12 cellular contexts compared by ENCODE assay signal in genomic region chr2:26354469-26354868, GRCh38. TPM values are rescaled to one million over a fixed set of nuclear protein-coding genes. Genes with fewer than 3 reads are reported as not detected.
"Had no signal": no experiment of that assay in that cellular context is flagged by ENCODE, and none has a peak within 500 bp of the region (broad histone marks: within the 10 kb centered on the region; RNA-seq: fewer than 3 reads in every experiment).

No MANE protein-coding gene starts in this region.

RNA-seq across cellular contexts. Expression of gene ADGRF3, which starts 7.9 kb away (rescaled TPM):
- total RNA-seq: body of pancreas, SK-MEL-5 had no signal

RNA-seq across cellular contexts. Expression of gene DRC1, which starts 47.3 kb away (rescaled TPM):
- total RNA-seq: activated B cell treated with CpG ODN at 0.5 μM for 24 hours; activated CD4-positive, alpha-beta memory T cell treated with anti-CD3 and anti-CD28 coated beads for 36 hours; activated naive CD4-positive, alpha-beta T cell treated with anti-CD3 and anti-CD28 coated beads for 36 hours; activated naive CD4-positive, alpha-beta T cell treated with anti-CD3 and anti-CD28 coated beads, Interleukin-2, amount 50 U/mL, for 72 hours; activated T-cell treated with anti-CD3 and anti-CD28 coated beads, Interleukin-2, amount 50 U/mL, for 4 hours; activated T-helper 1 cell treated with anti-CD3 and anti-CD28 coated beads, Interleukin-12 subunit alpha, Interleukin-12 subunit beta, Interleukin-2, Interleukin-4 antibody, amounts not matched to agents 30 ng/mL and 10 ng/mL and 1 ng/mL, durations not matched to agents 14 hours and 24 hours and 36 hours; body of pancreas; breast epithelium; M059J; OCI-LY7; SK-MEL-5; T-cell had no signal
